In genomic region chr1:113543110-113543509, GRCh38 we compare ENCODE assay signal across 18 cellular contexts.
DNase-seq lines count a peak whose midpoint lies in the region; ATAC-seq, FAIRE-seq and TF ChIP-seq lines count a peak whose summit lies in the region.
"Had no signal": no experiment of that assay in that cellular context is flagged by ENCODE, and none has a peak within 500 bp of the region (broad histone marks: within the 10 kb centered on the region; RNA-seq: fewer than 3 reads in every experiment).

No MANE protein-coding gene starts in this region.

- H3K27ac Mint-ChIP-seq in HFFc6, result peak overlapping the region; percentile 97; the same call in 1 of the 2 replicates
- H3K27ac Mint-ChIP-seq in chondrocyte (ENCODE audit: unreplicated experiment), result peak overlapping the region; percentile 46
- H3K27ac Mint-ChIP-seq: B cell; CD4-positive, CD25-positive, alpha-beta regulatory T cell; CD8-positive, alpha-beta T cell had no signal

- H3K4me3 ChIP-seq in RWPE2 (ENCODE audit: severe bottlenecking), result no peak overlapping the region
- H3K4me3 ChIP-seq: BLaER1, HAP-1 had no signal

- DNase-seq in HFFc6, result no peak
- no peak for DNase-seq in RWPE2 (ENCODE audit: low spot score)
- DNase-seq in chondrocyte (ENCODE audit: low spot score), result no peak
- DNase-seq in HTR-8/SVneo (ENCODE audit: insufficient read length, low spot score), result no peak
- no peak for DNase-seq in SIG-M5 (lab: John Stamatoyannopoulos, UW)
- DNase-seq in SHP77 (lab: John Stamatoyannopoulos, UW), result no peak
- DNase-seq: Caco-2; CD4-positive, CD25-positive, alpha-beta regulatory T cell; CD8-positive, alpha-beta T cell; DMS153; DND-41; GOT3 had no signal

- H3K9me3 Mint-ChIP-seq in HFFc6 (no peaks in the 10 kb centered on the region; the same call in 1 of the 2 replicates), chondrocyte (ENCODE audit: low read depth) (no peaks in the 10 kb centered on the region)
- H3K9me3 Mint-ChIP-seq: CD8-positive, alpha-beta T cell had no signal

- H3K27me3 Mint-ChIP-seq in HFFc6 (ENCODE audit: insufficient read depth) (no peaks in the 10 kb centered on the region), chondrocyte (ENCODE audit: low read depth) (no peaks in the 10 kb centered on the region)
- H3K27me3 Mint-ChIP-seq: B cell; CD4-positive, CD25-positive, alpha-beta regulatory T cell had no signal

- H3K27me3 ChIP-seq in RWPE2 (ENCODE audit: insufficient read depth, poor library complexity, severe bottlenecking), result no peaks in the 10 kb centered on the region
- H3K27me3 ChIP-seq: BLaER1 had no signal

- ATAC-seq in RWPE2 (ENCODE audit: low read depth), result no peak
- ATAC-seq: CD8-positive, alpha-beta T cell had no signal

- no peak for TF ChIP-seq CTCF in HFFc6 (IDR thresholded peaks at IDR 0.05)
- TF ChIP-seq CTCF in RWPE2 (IDR thresholded peaks at IDR 0.05; ENCODE audit: poor library complexity, severe bottlenecking), result no peak
- no peak for TF ChIP-seq CTCF in chondrocyte (IDR thresholded peaks at IDR 0.05)

- H3K9me3 ChIP-seq in RWPE2 (ENCODE audit: severe bottlenecking), result no peaks in the 10 kb centered on the region
- H3K9me3 ChIP-seq: BLaER1, Caco-2, HAP-1 had no signal

- H3K4me3 Mint-ChIP-seq in HFFc6 (no peak overlapping the region), chondrocyte (ENCODE audit: unreplicated experiment) (no peak overlapping the region)
- H3K4me3 Mint-ChIP-seq: B cell; CD4-positive, CD25-positive, alpha-beta regulatory T cell; CD8-positive, alpha-beta T cell had no signal

- peaks cover 37% of the 10 kb centered on the region for H3K4me1 ChIP-seq in RWPE2 (ENCODE audit: insufficient read depth, poor library complexity, severe bottlenecking)
- H3K4me1 ChIP-seq: BLaER1, Caco-2 had no signal

- H3K36me3 Mint-ChIP-seq in HFFc6 (ENCODE audit: low read depth) (peaks cover 6% of the 10 kb centered on the region; the same call in 1 of the 2 replicates), chondrocyte (ENCODE audit: low read depth) (no peaks in the 10 kb centered on the region)
- H3K36me3 Mint-ChIP-seq: CD4-positive, CD25-positive, alpha-beta regulatory T cell; CD8-positive, alpha-beta T cell had no signal

- H3K4me1 Mint-ChIP-seq in HFFc6 (ENCODE audit: low read depth) (peaks cover 53% of the 10 kb centered on the region), chondrocyte (ENCODE audit: low read depth) (peaks cover 32% of the 10 kb centered on the region)
- H3K4me1 Mint-ChIP-seq: B cell; CD4-positive, CD25-positive, alpha-beta regulatory T cell had no signal

- no peaks in the 10 kb centered on the region for H3K36me3 ChIP-seq in RWPE2 (ENCODE audit: low read depth)
- H3K36me3 ChIP-seq: BLaER1, HAP-1 had no signal

- no peak for FAIRE-seq in HTR-8/SVneo (lab: Jason Lieb, UNC)
- FAIRE-seq: G401.6, GM12892 had no signal

- peak overlapping the region; percentile 82 for H3K27ac ChIP-seq in RWPE2 (ENCODE audit: poor library complexity, severe bottlenecking)
- H3K27ac ChIP-seq: BLaER1, C4-2B had no signal
